25 cellular contexts compared by ENCODE assay signal in genomic region chr17:16886655-16887322, GRCh38.
DNase-seq lines count a peak whose midpoint lies in the region; ATAC-seq and TF ChIP-seq lines count a peak whose summit lies in the region.
"Had no signal": no experiment of that assay in that cellular context is flagged by ENCODE, and none has a peak within 500 bp of the region (broad histone marks: within the 10 kb centered on the region; RNA-seq: fewer than 3 reads in every experiment).

No MANE protein-coding gene starts in this region.

- no peaks in the 10 kb centered on the region for H3K9me3 ChIP-seq in esophagus muscularis mucosa
- H3K9me3 ChIP-seq: ascending aorta, heart left ventricle, mucosa of descending colon, stomach, vagina had no signal

- no peak for TF ChIP-seq POLR2A in esophagus muscularis mucosa (IDR thresholded peaks at IDR 0.05; ENCODE audit: low read depth)

- no peaks in the 10 kb centered on the region for H3K36me3 ChIP-seq in esophagus muscularis mucosa
- H3K36me3 ChIP-seq: ascending aorta, heart left ventricle, stomach, vagina had no signal

- CTCF ChIA-PET in activated CD8-positive, alpha-beta T cell treated with anti-CD3 and anti-CD28 coated beads for 36 hours (lab: Charles Lee): no interaction called here

- no peaks in the 10 kb centered on the region for H3K36me3 Mint-ChIP-seq in activated CD8-positive, alpha-beta T cell treated with anti-CD3 and anti-CD28 coated beads for 36 hours (ENCODE audit: low read depth)

- no peaks in the 10 kb centered on the region for H3K4me1 ChIP-seq in esophagus muscularis mucosa
- H3K4me1 ChIP-seq: heart left ventricle, stomach, vagina had no signal

- intact Hi-C loops in esophagus muscularis mucosa (cut with DNase I): no loop called here
- intact Hi-C loops in activated CD8-positive, alpha-beta T cell treated with anti-CD3 and anti-CD28 coated beads for 36 hours (cut with micrococcal nuclease): no loop called here

- H3K4me1 Mint-ChIP-seq in activated CD8-positive, alpha-beta T cell treated with anti-CD3 and anti-CD28 coated beads for 36 hours (ENCODE audit: low read depth): no peaks in the 10 kb centered on the region

- no peaks in the 10 kb centered on the region for H3K27me3 Mint-ChIP-seq in activated CD8-positive, alpha-beta T cell treated with anti-CD3 and anti-CD28 coated beads for 36 hours

- 62% methylated on average over 4 of the region's 4 CpGs for WGBS in esophagus muscularis mucosa

- no peak for TF ChIP-seq CTCF in GM10266 (IDR thresholded peaks at IDR 0.05; ENCODE audit: control insufficient read depth, insufficient read depth, low read depth, missing control alignments)
- TF ChIP-seq CTCF in esophagus muscularis mucosa (IDR thresholded peaks at IDR 0.05): no peak
- TF ChIP-seq CTCF in activated CD8-positive, alpha-beta T cell treated with anti-CD3 and anti-CD28 coated beads for 36 hours (IDR thresholded peaks at IDR 0.05): no peak

- no peak overlapping the region for H3K4me3 ChIP-seq in esophagus muscularis mucosa
- H3K4me3 ChIP-seq: ascending aorta, heart left ventricle, mucosa of descending colon, stomach, vagina had no signal

- H3K27me3 ChIP-seq in esophagus muscularis mucosa: no peaks in the 10 kb centered on the region
- H3K27me3 ChIP-seq: ascending aorta, heart left ventricle, stomach, vagina had no signal

- H3K4me3 Mint-ChIP-seq in activated CD8-positive, alpha-beta T cell treated with anti-CD3 and anti-CD28 coated beads for 36 hours: no peak overlapping the region
- H3K4me3 Mint-ChIP-seq: T-helper 2 cell treated with Interferon-gamma antibody and Interleukin-4, amounts not matched to agents 5 μg/mL and 100 μg/mL, for 36 hours had no signal

- no peak for TF ChIP-seq EP300 in esophagus muscularis mucosa (IDR thresholded peaks at IDR 0.05)

- H3K27ac ChIP-seq in esophagus muscularis mucosa (replicated peaks in 1 of 4) (no peak overlapping the region), caudate nucleus (ENCODE audit: low read depth, low read length) (no peak overlapping the region)
- H3K27ac ChIP-seq: ascending aorta, heart left ventricle, stomach, vagina had no signal

- DNase-seq in GM10266 (ENCODE audit: extremely low spot score) (peak; percentile 47), esophagus muscularis mucosa (ENCODE audit: extremely low spot score) (peak; percentile 90), AML-193 (lab: John Stamatoyannopoulos, UW) (no peak), caudate nucleus (lab: John Stamatoyannopoulos, UW) (no peak)
- no peak for DNase-seq in activated CD8-positive, alpha-beta T cell treated with anti-CD3 and anti-CD28 coated beads for 36 hours
- DNase-seq: activated CD4-positive, alpha-beta T cell treated with anti-CD3 and anti-CD28 coated beads, Interleukin-2, amount 50 U/mL, for 1 hour; C1 segment of cervical spinal cord; cortex of kidney; DMS79; erythroblast; GOT3; heart left ventricle; kidney glomerular epithelial cell; mucosa of descending colon; NCI-H1417 treated with DMSO at 0.1 percent for 48 hours; NCI-H345; nucleus accumbens; SHP77; small intestine; stomach had no signal

- peak; percentile 68 for ATAC-seq in GM18870 (IDR thresholded peaks at IDR 0.05; ENCODE audit: unreplicated experiment)
- peak; percentile 87 for ATAC-seq in HG02885 (IDR thresholded peaks at IDR 0.05; ENCODE audit: poor library complexity, unreplicated experiment)
- ATAC-seq in activated CD8-positive, alpha-beta T cell treated with anti-CD3 and anti-CD28 coated beads for 36 hours: no peak
- ATAC-seq: heart left ventricle, mucosa of descending colon had no signal

- no peak overlapping the region for H3K27ac Mint-ChIP-seq in activated CD8-positive, alpha-beta T cell treated with anti-CD3 and anti-CD28 coated beads for 36 hours
- H3K27ac Mint-ChIP-seq: T-helper 2 cell treated with Interferon-gamma antibody and Interleukin-4, amounts not matched to agents 5 μg/mL and 100 μg/mL, for 36 hours had no signal

- POLR2A ChIA-PET in activated CD8-positive, alpha-beta T cell treated with anti-CD3 and anti-CD28 coated beads for 36 hours (lab: Charles Lee): interaction anchor here (0.6 kb wide), 1 partner anchor 33 kb away, joined by 3 read pairs; no protein-coding TSS in a partner anchor

- H3K9me3 Mint-ChIP-seq in activated CD8-positive, alpha-beta T cell treated with anti-CD3 and anti-CD28 coated beads for 36 hours: no peaks in the 10 kb centered on the region
- H3K9me3 Mint-ChIP-seq: T-helper 2 cell treated with Interferon-gamma antibody and Interleukin-4, amounts not matched to agents 5 μg/mL and 100 μg/mL, for 36 hours had no signal

Comparison
In these comparisons a context has a peak if more than half of its experiments do, and no peak if none do; other contexts are left out.
1. DNase-seq: peak in GM10266 (single experiment) and esophagus muscularis mucosa (single experiment); none in activated CD8-positive, alpha-beta T cell treated with anti-CD3 and anti-CD28 coated beads for 36 hours (single experiment), AML-193 (0 of 2) and caudate nucleus (0 of 61).